Comparison of ENCODE assay signal across 9 cellular contexts in genomic region chr12:12443482-12443881, GRCh38.
DNase-seq lines count a peak whose midpoint lies in the region; ATAC-seq and TF ChIP-seq lines count a peak whose summit lies in the region.
"Had no signal": no experiment of that assay in that cellular context is flagged by ENCODE, and none has a peak within 500 bp of the region (broad histone marks: within the 10 kb centered on the region; RNA-seq: fewer than 3 reads in every experiment).

No MANE protein-coding gene starts in this region.

- POLR2A ChIA-PET in naive thymus-derived CD8-positive, alpha-beta T cell (lab: Charles Lee): interaction anchor here (0.6 to 3.5 kb wide), 4 partner anchors 9 to 38 kb away, joined by 3 to 44 read pairs (median 6); no protein-coding TSS in a partner anchor

- H3K27ac ChIP-seq in dorsolateral prefrontal cortex: peak overlapping the region in 47 of 59 donors; percentile 12 to 77 (median 49)

- H3K9me3 Mint-ChIP-seq in activated naive CD4-positive, alpha-beta T cell treated with anti-CD3 and anti-CD28 coated beads, Interleukin-2, amount 50 U/mL, for 72 hours: peaks cover 0 to 4% of the 10 kb centered on the region in 2 donors
- H3K9me3 Mint-ChIP-seq in naive thymus-derived CD8-positive, alpha-beta T cell: no peaks in the 10 kb centered on the region

- peaks cover 37 to 79% (median 65%) of the 10 kb centered on the region in 4 donors for H3K4me1 Mint-ChIP-seq in naive thymus-derived CD8-positive, alpha-beta T cell

- H3K4me3 Mint-ChIP-seq in naive thymus-derived CD8-positive, alpha-beta T cell: peak overlapping the region in 6 of 10 donors; percentile 22 to 81 (median 37)

- no peak for ATAC-seq in activated naive CD4-positive, alpha-beta T cell treated with anti-CD3 and anti-CD28 coated beads, Interleukin-2, amount 50 U/mL, for 72 hours
- ATAC-seq in naive thymus-derived CD8-positive, alpha-beta T cell: no peak
- ATAC-seq in GM19452 (IDR thresholded peaks at IDR 0.05; ENCODE audit: unreplicated experiment) (no peak), HG02798 (IDR thresholded peaks at IDR 0.05; ENCODE audit: poor library complexity, unreplicated experiment) (no peak)

- H3K27ac Mint-ChIP-seq in activated naive CD4-positive, alpha-beta T cell treated with anti-CD3 and anti-CD28 coated beads, Interleukin-2, amount 50 U/mL, for 72 hours: peak overlapping the region; percentile 17 to 82
- H3K27ac Mint-ChIP-seq in naive thymus-derived CD8-positive, alpha-beta T cell: peak overlapping the region; percentile 93 to 99 (median 98)

- no peaks in the 10 kb centered on the region for H3K27me3 Mint-ChIP-seq in naive thymus-derived CD8-positive, alpha-beta T cell

- H3K4me3 ChIP-seq in dorsolateral prefrontal cortex: no peak overlapping the region

- no peaks in the 10 kb centered on the region for H3K27me3 ChIP-seq in dorsolateral prefrontal cortex

- H3K36me3 Mint-ChIP-seq in activated naive CD4-positive, alpha-beta T cell treated with anti-CD3 and anti-CD28 coated beads, Interleukin-2, amount 50 U/mL, for 72 hours: peaks cover 4 to 21% of the 10 kb centered on the region in 2 donors
- H3K36me3 Mint-ChIP-seq in naive thymus-derived CD8-positive, alpha-beta T cell: peaks cover 0 to 3% (median 3%) of the 10 kb centered on the region in 3 donors

- intact Hi-C loops in dorsolateral prefrontal cortex (cut with DNase I): no loop called here

- no peak for DNase-seq in activated naive CD4-positive, alpha-beta T cell treated with anti-CD3 and anti-CD28 coated beads, Interleukin-2, amount 50 U/mL, for 72 hours (ENCODE audit: low spot score in 2 of 2)
- DNase-seq in activated naive CD4-positive, alpha-beta T cell treated with anti-CD3 and anti-CD28 coated beads, Interleukin-2, amount 50 U/mL, for 16 hours: no peak
- DNase-seq in dorsolateral prefrontal cortex: peak in 1 of 10 donors; percentile 48
- no peak for DNase-seq in naive thymus-derived CD8-positive, alpha-beta T cell
- peak; percentile 76 for DNase-seq in ureter (ENCODE audit: low spot score)
- no peak for DNase-seq in AG08395 (ENCODE audit: low spot score)
- DNase-seq: kidney had no signal

- TF ChIP-seq CTCF in dorsolateral prefrontal cortex (IDR thresholded peaks at IDR 0.05 in 54 of 56, conservative IDR thresholded peaks at IDR 0.05 in 2 of 56; ENCODE audit: low read depth in 1 of 56, partially characterized antibody in 56 of 56): no peak
